In the genomic region with DNA sequence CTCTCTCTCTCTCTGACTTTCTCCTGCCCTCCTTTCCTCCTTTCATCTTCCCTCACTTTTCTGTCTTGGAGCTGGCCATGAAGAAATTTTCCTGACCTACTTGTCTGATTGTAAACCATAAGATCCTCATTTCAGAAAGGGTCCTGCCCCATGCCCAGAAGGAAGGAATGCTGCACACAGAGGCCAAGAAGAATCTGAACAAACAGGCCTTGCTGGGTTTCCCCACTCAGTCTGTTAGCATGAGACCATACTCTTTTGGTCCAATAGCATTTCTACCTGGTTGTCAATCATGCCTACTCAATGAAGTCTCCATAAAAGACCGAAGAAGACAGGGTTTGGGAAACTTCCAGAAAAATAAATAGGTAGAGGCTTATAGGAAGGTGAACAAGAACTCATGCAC, we compare ENCODE assay signal across 21 cellular contexts.
A peak's percentile ranks its signal among the peaks of the same experiment; 100 is the strongest.
DNase-seq lines count a peak whose midpoint lies in the region; FAIRE-seq and TF ChIP-seq lines count a peak whose summit lies in the region.
"Had no signal": no experiment of that assay in that cellular context is flagged by ENCODE, and none has a peak within 500 bp of the region (broad histone marks: within the 10 kb centered on the region; RNA-seq: fewer than 3 reads in every experiment).

No MANE protein-coding gene starts in this region.

- peak; percentile 11 for DNase-seq in CD14-positive monocyte (ENCODE audit: low spot score)
- DNase-seq in keratinocyte (ENCODE audit: low read depth, low spot score), result no peak
- DNase-seq in left ventricle myocardium inferior, result no peak
- DNase-seq in H9, result no peak
- no peak for DNase-seq in ecto neural progenitor cell (ENCODE audit: low spot score)
- DNase-seq: Calu3; CD4-positive, alpha-beta T cell; CD8-positive, alpha-beta memory T cell; DMS53; DMS79 treated with DMSO at 0.1 percent for 48 hours; GOT3; HCEC 1CT had no signal

- H3K27ac Mint-ChIP-seq in CD14-positive monocyte (no peak overlapping the region), H9 (no peak overlapping the region)
- H3K27ac Mint-ChIP-seq: B cell; CD4-positive, alpha-beta T cell; CD8-positive, alpha-beta memory T cell had no signal

- H3K56ac ChIP-seq in H9 (ENCODE audit: insufficient read length, low read depth, low read length), result no peak overlapping the region

- H2AFZ ChIP-seq in KMS-11 (ENCODE audit: low read depth), result no peak overlapping the region
- H2AFZ ChIP-seq in keratinocyte (ENCODE audit: control insufficient read depth, low read length), result no peak overlapping the region
- H2AFZ ChIP-seq in H9 (ENCODE audit: low read length), result no peak overlapping the region

- no peak overlapping the region for H3K23ac ChIP-seq in H9 (ENCODE audit: insufficient read length, low read depth, low read length)

- no peak overlapping the region for H3K18ac ChIP-seq in H9 (ENCODE audit: insufficient read length, low read depth, low read length)

- WGBS in H9 (ENCODE audit: extremely low coverage, insufficient read length, low lambda C conversion rate), result no CpG with 5 or more reads among the region's 1 CpG

- H3K27me3 ChIP-seq in KMS-11 (ENCODE audit: insufficient read depth, low read depth), result no peaks in the 10 kb centered on the region
- H3K27me3 ChIP-seq in keratinocyte (ENCODE audit: control insufficient read depth, extremely low read depth, insufficient read depth, low read length), result no peaks in the 10 kb centered on the region
- no peaks in the 10 kb centered on the region for H3K27me3 ChIP-seq in left ventricle myocardium inferior (ENCODE audit: low read depth)
- H3K27me3 ChIP-seq in H9 (ENCODE audit: insufficient read depth, low read length), result no peaks in the 10 kb centered on the region
- H3K27me3 ChIP-seq: BLaER1 had no signal

- no peak overlapping the region for H2BK15ac ChIP-seq in H9 (ENCODE audit: low read depth, low read length)

- intact Hi-C loops in CD14-positive monocyte (cut with micrococcal nuclease), result no loop called here
- intact Hi-C loops in left ventricle myocardium inferior (cut with micrococcal nuclease), result no loop called here

- dilution Hi-C loops in keratinocyte (cut with MboI; ENCODE audit: extremely low pct_ligation_motif_present, low sequenced_read_pairs), result no loop called here

- no peak overlapping the region for H2BK20ac ChIP-seq in H9 (ENCODE audit: low read depth, low read length, poor library complexity, severe bottlenecking)

- H3K23me2 ChIP-seq in H9 (ENCODE audit: insufficient read length, low read depth, low read length, poor library complexity, severe bottlenecking), result no peaks in the 10 kb centered on the region

- no peak overlapping the region for H3K9ac ChIP-seq in KMS-11
- H3K9ac ChIP-seq in keratinocyte (ENCODE audit: control insufficient read depth, extremely low read depth, insufficient read depth, low read length), result no peak overlapping the region
- no peak overlapping the region for H3K9ac ChIP-seq in H9 (ENCODE audit: extremely low read depth, insufficient read length, low read length)
- H3K9ac ChIP-seq: BLaER1 had no signal

- H3K36me3 ChIP-seq in KMS-11 (ENCODE audit: insufficient read depth) (no peaks in the 10 kb centered on the region), keratinocyte (ENCODE audit: control insufficient read depth in 2 of 2, extremely low read depth in 1 of 2, insufficient read depth in 2 of 2, low read length in 2 of 2) (no peaks in the 10 kb centered on the region), left ventricle myocardium inferior (no peaks in the 10 kb centered on the region)
- H3K36me3 ChIP-seq: BLaER1 had no signal

- FAIRE-seq in keratinocyte (lab: Jason Lieb, UNC), result peak; percentile 13
- FAIRE-seq: A204.1, G401.6, GM12892, H54 had no signal

- no peak overlapping the region for H4K5ac ChIP-seq in H9 (ENCODE audit: insufficient read length, low read depth, low read length)

- no peak overlapping the region for H2BK12ac ChIP-seq in H9 (ENCODE audit: insufficient read length, low read depth, low read length)

- no peak overlapping the region for H2AK5ac ChIP-seq in H9 (ENCODE audit: insufficient read length, low read length)

- no peak overlapping the region for H3K4me3 ChIP-seq in KMS-11 (IDR thresholded peaks at IDR 0.05; ENCODE audit: insufficient read depth, low read depth, low read length)
- H3K4me3 ChIP-seq in keratinocyte (ENCODE audit: control insufficient read depth in 2 of 3, extremely low read depth in 1 of 3, insufficient read depth in 2 of 3, low read depth in 1 of 3, low read length in 3 of 3), result no peak overlapping the region
- no peak overlapping the region for H3K4me3 ChIP-seq in left ventricle myocardium inferior
- H3K4me3 ChIP-seq: BLaER1 had no signal

- H2BK120ac ChIP-seq in H9 (ENCODE audit: low read depth, low read length, poor library complexity, severe bottlenecking), result no peak overlapping the region

- H4K20me1 ChIP-seq in KMS-11 (ENCODE audit: insufficient read depth) (no peaks in the 10 kb centered on the region), keratinocyte (ENCODE audit: control insufficient read depth, extremely low read depth, insufficient read depth, low read length) (no peaks in the 10 kb centered on the region), H9 (ENCODE audit: control insufficient read depth, insufficient read depth, insufficient read length) (no peaks in the 10 kb centered on the region)
- H4K20me1 ChIP-seq: BLaER1 had no signal

- H4K8ac ChIP-seq in H9 (replicated peaks; ENCODE audit: insufficient read length, low read depth, low read length), result no peak overlapping the region

- H3K27ac ChIP-seq in KMS-11 (no peak overlapping the region), keratinocyte (ENCODE audit: control insufficient read depth, insufficient read depth, low read length) (no peak overlapping the region), left ventricle myocardium inferior (replicated peaks) (no peak overlapping the region), H9 (ENCODE audit: insufficient read length, low read depth, low read length) (no peak overlapping the region)
- H3K27ac ChIP-seq: 22Rv1, BLaER1, C4-2B had no signal

- no peak overlapping the region for H2BK5ac ChIP-seq in H9 (ENCODE audit: insufficient read length, low read length)

- H3K79me1 ChIP-seq in H9 (ENCODE audit: insufficient read depth, low read depth, low read length, poor library complexity, severe bottlenecking), result no peaks in the 10 kb centered on the region

- no peak for TF ChIP-seq CTCF in CD14-positive monocyte (IDR thresholded peaks at IDR 0.05)
- no peak for TF ChIP-seq CTCF in KMS-11 (conservative IDR thresholded peaks at IDR 0.05; ENCODE audit: low read depth, low read length)
- no peak for TF ChIP-seq CTCF in keratinocyte (optimal IDR thresholded peaks at IDR 0.05 in 1 of 3, IDR thresholded peaks at IDR 0.05 in 1 of 3, conservative IDR thresholded peaks at IDR 0.05 in 1 of 3; ENCODE audit: extremely low read depth in 1 of 3, insufficient read depth in 2 of 3, low read length in 3 of 3)
- TF ChIP-seq CTCF in left ventricle myocardium inferior (IDR thresholded peaks at IDR 0.05; ENCODE audit: borderline replicate concordance), result no peak
- TF ChIP-seq CTCF in H9 (conservative IDR thresholded peaks at IDR 0.05), result no peak

- H3K14ac ChIP-seq in H9 (ENCODE audit: insufficient read depth, low read length), result no peak overlapping the region

- H3K4me2 ChIP-seq in KMS-11, result peak overlapping the region; percentile 16; the same call in 1 of the 2 replicates
- H3K4me2 ChIP-seq in keratinocyte (ENCODE audit: control insufficient read depth, extremely low read depth, insufficient read depth, low read depth, low read length), result no peak overlapping the region
- no peak overlapping the region for H3K4me2 ChIP-seq in H9 (ENCODE audit: insufficient read depth, insufficient read length, low read length)
- H3K4me2 ChIP-seq: BLaER1 had no signal

- H3K9me3 ChIP-seq in keratinocyte (ENCODE audit: control insufficient read depth, low read depth, low read length) (no peaks in the 10 kb centered on the region), left ventricle myocardium inferior (replicated peaks) (no peaks in the 10 kb centered on the region), H9 (ENCODE audit: control insufficient read depth, low read depth, low read length) (no peaks in the 10 kb centered on the region)
- H3K9me3 ChIP-seq: BLaER1 had no signal

- H3K36me3 Mint-ChIP-seq in CD14-positive monocyte (no peaks in the 10 kb centered on the region), H9 (ENCODE audit: insufficient read depth in 1 of 3, low read depth in 3 of 3) (no peaks in the 10 kb centered on the region)

- H3K27me3 Mint-ChIP-seq in CD14-positive monocyte (ENCODE audit: low read depth in 3 of 3) (peaks cover 0 to 9% (median 3%) of the 10 kb centered on the region in 3 donors), H9 (ENCODE audit: low read depth) (no peaks in the 10 kb centered on the region; the same call in 1 of the 2 replicates)
- H3K27me3 Mint-ChIP-seq: CD4-positive, alpha-beta T cell had no signal

- H3K4me3 Mint-ChIP-seq in CD14-positive monocyte, result no peak overlapping the region
- H3K4me3 Mint-ChIP-seq in H9, result no peak overlapping the region
- H3K4me3 Mint-ChIP-seq: B cell; CD4-positive, alpha-beta T cell; CD8-positive, alpha-beta memory T cell had no signal

- H3K4ac ChIP-seq in H9 (ENCODE audit: low read depth, low read length), result no peak overlapping the region

- H3K4me1 Mint-ChIP-seq in CD14-positive monocyte (no peaks in the 10 kb centered on the region), H9 (no peaks in the 10 kb centered on the region)
- H3K4me1 Mint-ChIP-seq: B cell had no signal

- H4K91ac ChIP-seq in H9 (ENCODE audit: insufficient read length, low read depth, low read length), result no peak overlapping the region

- peaks cover 50% of the 10 kb centered on the region for H3K4me1 ChIP-seq in KMS-11 (ENCODE audit: low read depth, poor library complexity, severe bottlenecking)
- no peaks in the 10 kb centered on the region for H3K4me1 ChIP-seq in keratinocyte (ENCODE audit: control insufficient read depth, extremely low read depth, insufficient read depth, low read length)
- H3K4me1 ChIP-seq in left ventricle myocardium inferior, result peaks cover 13% of the 10 kb centered on the region
- no peaks in the 10 kb centered on the region for H3K4me1 ChIP-seq in H9 (ENCODE audit: insufficient read depth, low read length)
- H3K4me1 ChIP-seq: BLaER1 had no signal

- peaks cover 0 to 2% (median 0%) of the 10 kb centered on the region in 7 donors for H3K9me3 Mint-ChIP-seq in CD14-positive monocyte
- H3K9me3 Mint-ChIP-seq in H9, result no peaks in the 10 kb centered on the region
- H3K9me3 Mint-ChIP-seq: CD4-positive, alpha-beta T cell had no signal

- no peak overlapping the region for H3T11ph ChIP-seq in H9 (ENCODE audit: low read length)

- H3K79me2 ChIP-seq in KMS-11 (ENCODE audit: insufficient read depth, low read depth) (no peaks in the 10 kb centered on the region), keratinocyte (ENCODE audit: control insufficient read depth, insufficient read depth, low read length) (no peaks in the 10 kb centered on the region), H9 (ENCODE audit: insufficient read depth, low read length) (no peaks in the 10 kb centered on the region)

- H3K9me1 ChIP-seq in keratinocyte (ENCODE audit: control insufficient read depth, extremely low read depth, insufficient read depth, low read length), result no peaks in the 10 kb centered on the region
